22 cellular contexts compared by ENCODE assay signal in genomic region chr7:124940306-124940705, GRCh38.
"Had no signal": no experiment of that assay in that cellular context is flagged by ENCODE, and none has a peak within 500 bp of the region (broad histone marks: within the 10 kb centered on the region; RNA-seq: fewer than 3 reads in every experiment).

No MANE protein-coding gene starts in this region.

- H3K4me3 ChIP-seq: colonic mucosa, esophagus squamous epithelium, gastroesophageal sphincter, heart right ventricle, right atrium auricular region, tibial artery, uterus had no signal

- ATAC-seq: gastroesophageal sphincter; heart right ventricle; naive thymus-derived CD4-positive, alpha-beta T cell; stimulated activated memory B cell treated with anti-CD40 and anti-IgM and Interleukin-4, amounts not matched to agents 10 μg/mL and 1 μg/mL and 100 μg/mL, for 72 hours had no signal

- FAIRE-seq: endothelial cell of umbilical vein, islet of Langerhans had no signal

- H3K4me1 ChIP-seq: colonic mucosa, esophagus squamous epithelium, gastroesophageal sphincter, heart right ventricle, right atrium auricular region, tibial artery, uterus had no signal

- H3K9me3 ChIP-seq: colonic mucosa, esophagus squamous epithelium, gastroesophageal sphincter, heart right ventricle, neutrophil, right atrium auricular region, tibial artery, uterus had no signal

- H3K36me3 ChIP-seq: colonic mucosa, esophagus squamous epithelium, gastroesophageal sphincter, heart right ventricle, neutrophil, right atrium auricular region, tibial artery, uterus had no signal

- DNase-seq: activated CD4-positive, alpha-beta T cell treated with anti-CD3 and anti-CD28 coated beads, Interleukin-2, amount 50 U/mL, for 4 hours; activated CD4-positive, CD25-positive, alpha-beta regulatory T cell treated with anti-CD3 and anti-CD28 coated beads, Interleukin-2, amount 50 U/mL, for 72 hours; activated naive CD4-positive, alpha-beta T cell; activated T-cell treated with anti-CD3 and anti-CD28 coated beads for 4 hours; aorta; colonic mucosa; effector CD4-positive, alpha-beta T cell; esophagus squamous epithelium; heart right ventricle; mammary epithelial cell; naive thymus-derived CD4-positive, alpha-beta T cell; stimulated activated CD4-positive, alpha-beta T cell treated with anti-CD3 and anti-CD28 coated beads, Interleukin-2, amount 100 ng/mL, for 48 hours; T-helper 1 cell; T1000; tibial artery; uterus had no signal

- H3K27ac ChIP-seq: colonic mucosa, esophagus squamous epithelium, gastroesophageal sphincter, neutrophil, right atrium auricular region, tibial artery, uterus had no signal

- H3K27me3 ChIP-seq: colonic mucosa, esophagus squamous epithelium, gastroesophageal sphincter, heart right ventricle, right atrium auricular region, tibial artery, uterus had no signal
